ENCODE assay signal across 1 cellular context in the genomic region with DNA sequence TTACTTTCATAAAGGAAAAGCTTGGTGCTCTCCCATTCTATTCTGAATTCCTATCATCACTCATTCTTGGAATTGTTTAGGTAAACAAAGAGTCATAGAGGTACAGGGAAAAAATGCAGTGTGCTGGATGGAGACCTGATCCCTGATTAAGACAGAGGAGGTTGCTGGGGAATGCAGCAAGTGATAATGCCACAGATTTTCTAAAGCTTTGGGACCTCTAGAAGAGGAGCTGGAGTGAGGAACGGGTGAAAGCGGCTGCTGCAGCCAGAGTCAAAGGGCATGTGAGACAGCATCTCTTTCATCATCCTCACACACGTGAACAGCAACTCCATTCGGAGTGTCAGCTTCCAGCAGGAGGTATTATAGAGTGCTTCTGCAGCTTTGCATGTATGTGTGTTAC.
TF ChIP-seq lines count a peak whose summit lies in the region.

No MANE protein-coding gene starts in this region.

TF ChIP-seq in H1, 55 proteins besides CTCF, POLR2A, EP300 and RAD21 (continued from another document):
- TF ChIP-seq RNF2 (IDR thresholded peaks at IDR 0.05; ENCODE audit: borderline replicate concordance, low read depth, low read length, missing control alignments, poor library complexity, severe bottlenecking) (no peak), BRCA1 (IDR thresholded peaks at IDR 0.05; ENCODE audit: low read depth, low read length) (no peak), PHF8 (conservative IDR thresholded peaks at IDR 0.05; ENCODE audit: low read depth, low read length) (no peak), TAF7 (optimal IDR thresholded peaks at IDR 0.05; ENCODE audit: borderline replicate concordance, low read depth, low read length) (no peak), POLR2AphosphoS5 (IDR thresholded peaks at IDR 0.05; ENCODE audit: low read depth, low read length) (no peak), KDM4A (IDR thresholded peaks at IDR 0.05; ENCODE audit: low read depth, low read length, severe bottlenecking) (no peak), SIX5 (IDR thresholded peaks at IDR 0.05; ENCODE audit: low read depth, low read length) (no peak), BCL11A (IDR thresholded peaks at IDR 0.05; ENCODE audit: low read depth in 2 of 2, low read length in 2 of 2) (no peak), ATF3 (IDR thresholded peaks at IDR 0.05; ENCODE audit: insufficient read depth, low read depth, low read length) (no peak)
- TF ChIP-seq, protein P1, sequence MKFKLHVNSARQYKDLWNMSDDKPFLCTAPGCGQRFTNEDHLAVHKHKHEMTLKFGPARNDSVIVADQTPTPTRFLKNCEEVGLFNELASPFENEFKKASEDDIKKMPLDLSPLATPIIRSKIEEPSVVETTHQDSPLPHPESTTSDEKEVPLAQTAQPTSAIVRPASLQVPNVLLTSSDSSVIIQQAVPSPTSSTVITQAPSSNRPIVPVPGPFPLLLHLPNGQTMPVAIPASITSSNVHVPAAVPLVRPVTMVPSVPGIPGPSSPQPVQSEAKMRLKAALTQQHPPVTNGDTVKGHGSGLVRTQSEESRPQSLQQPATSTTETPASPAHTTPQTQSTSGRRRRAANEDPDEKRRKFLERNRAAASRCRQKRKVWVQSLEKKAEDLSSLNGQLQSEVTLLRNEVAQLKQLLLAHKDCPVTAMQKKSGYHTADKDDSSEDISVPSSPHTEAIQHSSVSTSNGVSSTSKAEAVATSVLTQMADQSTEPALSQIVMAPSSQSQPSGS (IDR thresholded peaks at IDR 0.05; ENCODE audit: low read length): no peak
- TF ChIP-seq, protein P2, sequence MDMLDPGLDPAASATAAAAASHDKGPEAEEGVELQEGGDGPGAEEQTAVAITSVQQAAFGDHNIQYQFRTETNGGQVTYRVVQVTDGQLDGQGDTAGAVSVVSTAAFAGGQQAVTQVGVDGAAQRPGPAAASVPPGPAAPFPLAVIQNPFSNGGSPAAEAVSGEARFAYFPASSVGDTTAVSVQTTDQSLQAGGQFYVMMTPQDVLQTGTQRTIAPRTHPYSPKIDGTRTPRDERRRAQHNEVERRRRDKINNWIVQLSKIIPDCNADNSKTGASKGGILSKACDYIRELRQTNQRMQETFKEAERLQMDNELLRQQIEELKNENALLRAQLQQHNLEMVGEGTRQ (IDR thresholded peaks at IDR 0.05; ENCODE audit: low read length): no peak
